8 cellular contexts compared by ENCODE assay signal in the genomic region with DNA sequence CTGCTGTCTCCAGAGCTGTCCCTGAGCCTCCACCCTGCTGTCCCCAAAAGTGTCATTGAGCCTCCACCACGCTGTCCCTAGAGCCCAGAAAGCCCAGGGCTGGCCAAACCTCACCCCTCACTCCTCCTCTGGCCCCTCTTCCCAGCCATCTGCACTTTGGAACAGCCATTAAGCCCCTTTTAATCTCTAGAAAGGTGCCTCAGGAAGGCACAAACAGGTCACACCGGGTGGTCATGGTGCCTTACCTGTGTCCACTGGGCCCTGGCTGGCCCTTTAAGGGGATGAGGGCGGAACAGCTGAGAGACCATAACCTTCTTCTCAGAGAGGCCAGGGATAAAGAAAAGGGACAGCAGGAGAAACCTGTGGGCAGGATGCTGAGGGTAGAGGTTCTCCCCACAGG. TPM values are rescaled to one million over a fixed set of nuclear protein-coding genes. Genes with fewer than 3 reads are reported as not detected.
"Had no signal": no experiment of that assay in that cellular context is flagged by ENCODE, and none has a peak within 500 bp of the region (broad histone marks: within the 10 kb centered on the region; RNA-seq: fewer than 3 reads in every experiment).

No MANE protein-coding gene starts in this region.

- H3K4me1 Mint-ChIP-seq: GM23338, H9 had no signal

- H3K4me3 Mint-ChIP-seq: GM23338, H9 had no signal

- ATAC-seq: GM23338 had no signal

- H3K27ac Mint-ChIP-seq: GM23338, H9 had no signal

- FAIRE-seq: H1, H54, HTR-8/SVneo had no signal

- H3K4me3 ChIP-seq: GM23338 had no signal

- DNase-seq: H9, HCEC 1CT, IMR-90 had no signal

RNA-seq across cellular contexts. Expression of a gene that starts 30.7 kb away (rescaled TPM):
- total RNA-seq: HT-29, IMR-90 had no signal
